ENCODE assay signal across 9 cellular contexts in the genomic region with DNA sequence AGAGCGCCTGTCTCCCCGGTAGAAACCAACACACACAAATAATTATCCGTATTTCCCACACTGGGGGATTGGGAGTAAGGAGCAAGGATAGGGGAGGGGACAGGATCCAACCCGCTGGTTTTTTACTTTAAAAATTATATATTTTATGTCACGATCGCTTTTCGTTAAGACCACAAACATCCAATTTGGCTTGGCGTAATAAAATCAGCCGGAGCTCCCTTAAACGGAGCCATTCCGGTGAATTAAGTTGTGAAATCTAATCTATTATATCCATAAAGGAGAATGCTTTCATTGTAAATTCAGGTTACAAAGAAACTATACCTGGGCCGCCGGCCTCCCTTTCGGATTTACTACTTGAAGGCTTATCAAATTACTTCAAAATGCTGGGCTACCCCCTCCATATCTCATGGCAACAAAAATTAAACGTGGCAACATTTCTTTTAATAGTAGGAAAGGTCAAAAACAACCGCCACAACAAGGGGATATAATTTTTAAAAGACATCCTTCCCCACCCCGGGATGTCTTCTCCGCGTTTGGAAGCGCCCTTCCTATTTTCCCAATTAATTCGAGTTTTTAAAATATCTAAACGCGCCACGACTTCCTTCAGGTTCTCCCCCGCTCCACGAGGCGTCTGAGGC. TPM values are rescaled to one million over a fixed set of nuclear protein-coding genes. Genes with fewer than 3 reads are reported as not detected.
DNase-seq lines count a peak whose midpoint lies in the region; ATAC-seq and TF ChIP-seq lines count a peak whose summit lies in the region.
"Had no signal": no experiment of that assay in that cellular context is flagged by ENCODE, and none has a peak within 500 bp of the region (broad histone marks: within the 10 kb centered on the region; RNA-seq: fewer than 3 reads in every experiment).

No MANE protein-coding gene starts in this region.

- no peak for DNase-seq in activated naive CD4-positive, alpha-beta T cell (lab: John Stamatoyannopoulos, UW)
- DNase-seq in lung (ENCODE audit: low spot score) (no peak), transverse colon (no peak)
- DNase-seq: CD8-positive, alpha-beta memory T cell had no signal

- TF ChIP-seq CTCF in lung (IDR thresholded peaks at IDR 0.05; ENCODE audit: control extremely low read depth, extremely low read depth) (no peak), transverse colon (IDR thresholded peaks at IDR 0.05) (no peak)

- H3K36me3 Mint-ChIP-seq in activated naive CD4-positive, alpha-beta T cell treated with anti-CD3 and anti-CD28 coated beads, Interleukin-2, amount 50 U/mL, for 24 hours: no peaks in the 10 kb centered on the region

- peaks cover 25% of the 10 kb centered on the region for H3K4me1 Mint-ChIP-seq in activated naive CD4-positive, alpha-beta T cell treated with anti-CD3 and anti-CD28 coated beads, Interleukin-2, amount 50 U/mL, for 24 hours

- in situ Hi-C loops in transverse colon (cut with MboI; ENCODE audit: low pct_ligation_motif_present in 1 of 4, low pct_unique_long_range_greater_than_20kb in 1 of 4, low sequenced_read_pairs in 3 of 4): no loop called here

- ATAC-seq in lung (ENCODE audit: insufficient read depth, low FRiP score): no peak
- ATAC-seq in HG02840 (IDR thresholded peaks at IDR 0.05; ENCODE audit: low FRiP score, unreplicated experiment): no peak
- ATAC-seq in esophagus mucosa: no peak
- no peak for ATAC-seq in HG03039 (IDR thresholded peaks at IDR 0.05; ENCODE audit: unreplicated experiment)

- H3K27ac ChIP-seq in cingulate gyrus (ENCODE audit: low read depth, low read length) (peak overlapping the region; percentile 72), lung (ENCODE audit: low read depth in 1 of 2, low read length in 1 of 2) (peak overlapping the region; percentile 95 to 98), transverse colon (peak overlapping the region; percentile 97 to 99 (median 98))

- intact Hi-C loops in transverse colon (cut with DNase I; ENCODE audit: low total_unique reads): no loop called here

- peak overlapping the region; percentile 59 for H3K27ac Mint-ChIP-seq in activated naive CD4-positive, alpha-beta T cell treated with anti-CD3 and anti-CD28 coated beads, Interleukin-2, amount 50 U/mL, for 24 hours

- no peak overlapping the region for H3K4me3 Mint-ChIP-seq in activated naive CD4-positive, alpha-beta T cell treated with anti-CD3 and anti-CD28 coated beads, Interleukin-2, amount 50 U/mL, for 24 hours

- WGBS in lung, 2 donors: 25 to 28% methylated on average over 27 of the region's 27 CpGs
- 22 to 34% methylated on average over 10 to 27 of the region's 27 CpGs for WGBS in transverse colon (ENCODE audit: low coverage in 1 of 2), 2 donors

- H3K4me1 ChIP-seq in lung (ENCODE audit: control insufficient read depth in 2 of 2, insufficient read depth in 2 of 2, low read length in 2 of 2) (peaks cover 0 to 24% of the 10 kb centered on the region in 2 donors), transverse colon (peaks cover 21 to 76% (median 58%) of the 10 kb centered on the region in 4 donors)

- no peak for TF ChIP-seq EP300 in transverse colon (IDR thresholded peaks at IDR 0.05; ENCODE audit: low read depth)

- no peaks in the 10 kb centered on the region for H3K36me3 ChIP-seq in lung (ENCODE audit: control insufficient read depth in 2 of 2, insufficient read depth in 2 of 2, low read length in 2 of 2)
- H3K36me3 ChIP-seq in transverse colon: no peaks in the 10 kb centered on the region

- H3K4me3 ChIP-seq in lung (peak overlapping the region; percentile 44), transverse colon (peak overlapping the region; percentile 79 to 92 (median 85))

- H3K27me3 ChIP-seq in lung (ENCODE audit: control insufficient read depth, insufficient read depth) (no peaks in the 10 kb centered on the region), transverse colon (peaks cover 24% of the 10 kb centered on the region)

- no peaks in the 10 kb centered on the region for H3K9me3 ChIP-seq in lung (ENCODE audit: control insufficient read depth in 2 of 2, insufficient read depth in 1 of 2, low read length in 1 of 2)
- H3K9me3 ChIP-seq in transverse colon: no peaks in the 10 kb centered on the region

- no peaks in the 10 kb centered on the region for H3K9me3 Mint-ChIP-seq in activated naive CD4-positive, alpha-beta T cell treated with anti-CD3 and anti-CD28 coated beads, Interleukin-2, amount 50 U/mL, for 24 hours

- TF ChIP-seq POLR2A in transverse colon (IDR thresholded peaks at IDR 0.05): no peak

- peaks cover 27% of the 10 kb centered on the region for H3K27me3 Mint-ChIP-seq in activated naive CD4-positive, alpha-beta T cell treated with anti-CD3 and anti-CD28 coated beads, Interleukin-2, amount 50 U/mL, for 24 hours

RNA-seq across cellular contexts. Expression of gene SLC38A10, which starts 47.1 kb away (rescaled TPM):
- total RNA-seq in lung (100 to 1,000 TPM in 1 of 2 donors, 10 to 100 TPM in 1; 56.0 to 127 TPM), transverse colon (100 to 1,000 TPM in 2 of 4 donors, 10 to 100 TPM in 2; 94.9 to 113 (median 98.9) TPM), esophagus mucosa (24.6 TPM)
- polyA plus RNA-seq in lung: 10 to 100 TPM; 69.6 to 95.3 TPM

RNA-seq across cellular contexts. Expression of gene BAHCC1, which starts 53.1 kb away (rescaled TPM):
- total RNA-seq in lung (10 to 100 TPM; 24.4 to 24.9 TPM), transverse colon (100 to 1,000 TPM in 1 of 4 donors, 10 to 100 TPM in 2, 1 to 10 TPM in 1; 8.7 to 133 (median 12.4) TPM), esophagus mucosa (4.2 TPM)
- 10 to 100 TPM in 1 of 2 donors, 1 to 10 TPM in 1; 7.6 to 10.5 TPM for polyA plus RNA-seq in lung
- total RNA-seq: CD8-positive, alpha-beta memory T cell had no signal
- polyA plus RNA-seq: CD8-positive, alpha-beta memory T cell had no signal
